Comparison of ENCODE assay signal across 14 cellular contexts in the genomic region with DNA sequence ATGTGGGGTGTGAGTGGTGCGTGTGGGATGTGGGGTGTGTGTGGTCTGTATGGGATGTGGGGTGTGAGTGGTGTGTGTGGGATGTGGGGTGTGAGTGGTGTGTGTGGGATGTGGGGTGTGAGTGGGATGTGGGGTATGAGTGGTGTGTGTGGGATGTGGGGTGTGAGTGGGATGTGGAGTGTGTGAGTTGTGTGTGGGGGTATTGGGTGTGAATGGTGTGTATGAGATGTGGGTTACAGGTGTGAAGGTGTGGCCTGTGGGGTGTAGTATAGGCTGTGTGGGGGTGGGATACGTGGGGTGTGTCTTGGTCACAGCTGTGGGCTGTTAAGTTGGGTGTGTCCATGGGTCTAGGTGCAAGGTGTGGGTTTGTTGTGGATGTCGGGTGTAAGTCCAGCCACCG.
DNase-seq lines count a peak whose midpoint lies in the region; ATAC-seq and TF ChIP-seq lines count a peak whose summit lies in the region.
"Had no signal": no experiment of that assay in that cellular context is flagged by ENCODE, and none has a peak within 500 bp of the region (broad histone marks: within the 10 kb centered on the region; RNA-seq: fewer than 3 reads in every experiment).

No MANE protein-coding gene starts in this region.

- no peaks in the 10 kb centered on the region for H3K4me1 Mint-ChIP-seq in activated naive CD4-positive, alpha-beta T cell treated with anti-CD3 and anti-CD28 coated beads, Interleukin-2, amount 10 ng/mL, durations not matched to agents 7 days and 5 days
- H3K4me1 Mint-ChIP-seq in WTC11 (peaks cover 9% of the 10 kb centered on the region), T-helper 17 cell (peaks cover 6% of the 10 kb centered on the region)
- H3K4me1 Mint-ChIP-seq: B cell had no signal

- H4K8ac ChIP-seq in mesenchymal stem cell (ENCODE audit: low read length): no peak overlapping the region

- H3K4me1 ChIP-seq in mesenchymal stem cell (ENCODE audit: control insufficient read depth, insufficient read depth, low read depth, low read length): no peaks in the 10 kb centered on the region

- no peaks in the 10 kb centered on the region for H3K36me3 ChIP-seq in mesenchymal stem cell (ENCODE audit: control insufficient read depth in 1 of 2, insufficient read depth in 2 of 2, low read depth in 1 of 2, low read length in 2 of 2)

- no peak for ATAC-seq in WTC11
- no peak for ATAC-seq in sciatic nerve
- ATAC-seq in GM19328 (IDR thresholded peaks at IDR 0.05; ENCODE audit: unreplicated experiment): no peak
- no peak for ATAC-seq in T-helper 17 cell
- ATAC-seq: GM12878 had no signal

- no peak overlapping the region for H3K27ac Mint-ChIP-seq in activated naive CD4-positive, alpha-beta T cell treated with anti-CD3 and anti-CD28 coated beads, Interleukin-2, amount 10 ng/mL, durations not matched to agents 7 days and 5 days
- no peak overlapping the region for H3K27ac Mint-ChIP-seq in WTC11
- no peak overlapping the region for H3K27ac Mint-ChIP-seq in T-helper 17 cell
- H3K27ac Mint-ChIP-seq: B cell; CD4-positive, alpha-beta T cell had no signal

- H2BK5ac ChIP-seq in mesenchymal stem cell (ENCODE audit: low read depth, low read length, poor library complexity, severe bottlenecking): no peak overlapping the region

- H3K79me1 ChIP-seq in mesenchymal stem cell (replicated peaks; ENCODE audit: low read length, poor library complexity, severe bottlenecking): no peaks in the 10 kb centered on the region

- no peak overlapping the region for H3K18ac ChIP-seq in mesenchymal stem cell (ENCODE audit: low read depth in 1 of 2, low read length in 2 of 2)

- no peak overlapping the region for H3K23ac ChIP-seq in mesenchymal stem cell (ENCODE audit: low read length in 2 of 2)

- peaks cover 6 to 73% of the 10 kb centered on the region in 2 experiments for H3K27me3 ChIP-seq in mesenchymal stem cell (ENCODE audit: control insufficient read depth in 1 of 2, insufficient read depth in 1 of 2, low read length in 2 of 2)

- no peaks in the 10 kb centered on the region for H3K9me3 Mint-ChIP-seq in activated naive CD4-positive, alpha-beta T cell treated with anti-CD3 and anti-CD28 coated beads, Interleukin-2, amount 10 ng/mL, durations not matched to agents 7 days and 5 days
- H3K9me3 Mint-ChIP-seq in WTC11: no peaks in the 10 kb centered on the region
- H3K9me3 Mint-ChIP-seq: CD4-positive, alpha-beta T cell had no signal

- H3K27me3 Mint-ChIP-seq in activated naive CD4-positive, alpha-beta T cell treated with anti-CD3 and anti-CD28 coated beads, Interleukin-2, amount 10 ng/mL, durations not matched to agents 7 days and 5 days: peaks cover 8% of the 10 kb centered on the region
- H3K27me3 Mint-ChIP-seq in WTC11 (ENCODE audit: low read depth): no peaks in the 10 kb centered on the region; the same call in 1 of the 2 replicates
- peaks cover 23% of the 10 kb centered on the region for H3K27me3 Mint-ChIP-seq in T-helper 17 cell

- 69% methylated on average over 4 of the region's 4 CpGs for WGBS in mesenchymal stem cell

- H2AFZ ChIP-seq in mesenchymal stem cell (ENCODE audit: low read depth, low read length): no peak overlapping the region

- no peak overlapping the region for H2AK5ac ChIP-seq in mesenchymal stem cell (ENCODE audit: low read length, severe bottlenecking)

- intact Hi-C loops in sciatic nerve (cut with DNase I): no loop called here

- H3K9ac ChIP-seq in mesenchymal stem cell (ENCODE audit: low read length): no peak overlapping the region

- H3K9me3 ChIP-seq in mesenchymal stem cell (ENCODE audit: control insufficient read depth, low read length): no peaks in the 10 kb centered on the region
- no peaks in the 10 kb centered on the region for H3K9me3 ChIP-seq in T-helper 17 cell (ENCODE audit: control insufficient read depth, low read length, poor library complexity, severe bottlenecking)

- H3K14ac ChIP-seq in mesenchymal stem cell (ENCODE audit: low read length in 2 of 2): no peak overlapping the region

- CTCF ChIA-PET in activated naive CD4-positive, alpha-beta T cell treated with anti-CD3 and anti-CD28 coated beads, Interleukin-2, amount 10 ng/mL, durations not matched to agents 7 days and 5 days (lab: Charles Lee): no interaction called here
- CTCF ChIA-PET in WTC11 (lab: Charles Lee): no interaction called here

- POLR2A ChIA-PET in WTC11 (lab: Charles Lee): no interaction called here

- H3K36me3 Mint-ChIP-seq in activated naive CD4-positive, alpha-beta T cell treated with anti-CD3 and anti-CD28 coated beads, Interleukin-2, amount 10 ng/mL, durations not matched to agents 7 days and 5 days: no peaks in the 10 kb centered on the region
- H3K36me3 Mint-ChIP-seq in WTC11 (no peaks in the 10 kb centered on the region), T-helper 17 cell (ENCODE audit: low read depth) (peaks cover 2% of the 10 kb centered on the region)

- no peak overlapping the region for H3K4ac ChIP-seq in mesenchymal stem cell (ENCODE audit: low read depth in 1 of 2, low read length in 2 of 2)

- no peak overlapping the region for H3K4me3 Mint-ChIP-seq in activated naive CD4-positive, alpha-beta T cell treated with anti-CD3 and anti-CD28 coated beads, Interleukin-2, amount 10 ng/mL, durations not matched to agents 7 days and 5 days
- no peak overlapping the region for H3K4me3 Mint-ChIP-seq in WTC11
- H3K4me3 Mint-ChIP-seq in T-helper 17 cell: no peak overlapping the region
- H3K4me3 Mint-ChIP-seq: B cell; CD4-positive, alpha-beta T cell had no signal

- H3K4me2 ChIP-seq in mesenchymal stem cell (ENCODE audit: low read length, poor library complexity, severe bottlenecking): peak overlapping the region; percentile 20

- H4K91ac ChIP-seq in mesenchymal stem cell (ENCODE audit: low read length): no peak overlapping the region

- H2BK120ac ChIP-seq in mesenchymal stem cell (ENCODE audit: low read depth, low read length): no peak overlapping the region

- peak; percentile 10 for DNase-seq in activated naive CD4-positive, alpha-beta T cell treated with anti-CD3 and anti-CD28 coated beads, Interleukin-2, amount 10 ng/mL, durations not matched to agents 7 days and 5 days
- DNase-seq in activated naive CD4-positive, alpha-beta T cell treated with Interleukin-2 at 50 U/mL for 16 hours: no peak
- DNase-seq in WTC11 (ENCODE audit: low spot score): peak; percentile 3
- no peak for DNase-seq in mesenchymal stem cell
- peak; percentile 6 for DNase-seq in sciatic nerve (ENCODE audit: low spot score)
- DNase-seq in NCI-H446 treated with DMSO at 0.1 percent for 48 hours (lab: John Stamatoyannopoulos, UW): no peak
- DNase-seq in T-helper 17 cell: no peak
- DNase-seq: C1 segment of cervical spinal cord, DMS79, HCEC 1CT had no signal

- H3K27ac ChIP-seq in mesenchymal stem cell (ENCODE audit: low read length, poor library complexity, severe bottlenecking): no peak overlapping the region

- no peak overlapping the region for H2BK12ac ChIP-seq in mesenchymal stem cell (ENCODE audit: low read length in 2 of 2)

- H2BK15ac ChIP-seq in mesenchymal stem cell (ENCODE audit: low read depth, poor library complexity, severe bottlenecking): no peak overlapping the region

- TF ChIP-seq CTCF in WTC11 (IDR thresholded peaks at IDR 0.05): no peak

- H3K4me3 ChIP-seq in mesenchymal stem cell (ENCODE audit: insufficient read depth in 1 of 2, low read depth in 1 of 2, low read length in 2 of 2): no peak overlapping the region
- H3K4me3 ChIP-seq: GM12878 had no signal

TF ChIP-seq in WTC11, 78 proteins besides CTCF, POLR2A, EP300 and RAD21 (continues in another document):
- no peak for TF ChIP-seq ELF4 (CRISPR knock-in tag; IDR thresholded peaks at IDR 0.05; ENCODE audit: low read depth)
- TF ChIP-seq, protein P1, sequence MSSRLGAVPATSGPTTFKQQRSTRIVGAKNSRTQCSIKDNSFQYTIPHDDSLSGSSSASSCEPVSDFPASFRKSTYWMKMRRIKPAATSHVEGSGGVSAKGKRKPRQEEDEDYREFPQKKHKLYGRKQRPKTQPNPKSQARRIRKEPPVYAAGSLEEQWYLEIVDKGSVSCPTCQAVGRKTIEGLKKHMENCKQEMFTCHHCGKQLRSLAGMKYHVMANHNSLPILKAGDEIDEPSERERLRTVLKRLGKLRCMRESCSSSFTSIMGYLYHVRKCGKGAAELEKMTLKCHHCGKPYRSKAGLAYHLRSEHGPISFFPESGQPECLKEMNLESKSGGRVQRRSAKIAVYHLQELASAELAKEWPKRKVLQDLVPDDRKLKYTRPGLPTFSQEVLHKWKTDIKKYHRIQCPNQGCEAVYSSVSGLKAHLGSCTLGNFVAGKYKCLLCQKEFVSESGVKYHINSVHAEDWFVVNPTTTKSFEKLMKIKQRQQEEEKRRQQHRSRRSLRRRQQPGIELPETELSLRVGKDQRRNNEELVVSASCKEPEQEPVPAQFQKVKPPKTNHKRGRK (CRISPR knock-in tag; IDR thresholded peaks at IDR 0.05; ENCODE audit: borderline replicate concordance): no peak
- TF ChIP-seq, protein P2, sequence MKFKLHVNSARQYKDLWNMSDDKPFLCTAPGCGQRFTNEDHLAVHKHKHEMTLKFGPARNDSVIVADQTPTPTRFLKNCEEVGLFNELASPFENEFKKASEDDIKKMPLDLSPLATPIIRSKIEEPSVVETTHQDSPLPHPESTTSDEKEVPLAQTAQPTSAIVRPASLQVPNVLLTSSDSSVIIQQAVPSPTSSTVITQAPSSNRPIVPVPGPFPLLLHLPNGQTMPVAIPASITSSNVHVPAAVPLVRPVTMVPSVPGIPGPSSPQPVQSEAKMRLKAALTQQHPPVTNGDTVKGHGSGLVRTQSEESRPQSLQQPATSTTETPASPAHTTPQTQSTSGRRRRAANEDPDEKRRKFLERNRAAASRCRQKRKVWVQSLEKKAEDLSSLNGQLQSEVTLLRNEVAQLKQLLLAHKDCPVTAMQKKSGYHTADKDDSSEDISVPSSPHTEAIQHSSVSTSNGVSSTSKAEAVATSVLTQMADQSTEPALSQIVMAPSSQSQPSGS (CRISPR knock-in tag; IDR thresholded peaks at IDR 0.05; ENCODE audit: borderline replicate concordance, low read depth): no peak
- TF ChIP-seq, protein P3, sequence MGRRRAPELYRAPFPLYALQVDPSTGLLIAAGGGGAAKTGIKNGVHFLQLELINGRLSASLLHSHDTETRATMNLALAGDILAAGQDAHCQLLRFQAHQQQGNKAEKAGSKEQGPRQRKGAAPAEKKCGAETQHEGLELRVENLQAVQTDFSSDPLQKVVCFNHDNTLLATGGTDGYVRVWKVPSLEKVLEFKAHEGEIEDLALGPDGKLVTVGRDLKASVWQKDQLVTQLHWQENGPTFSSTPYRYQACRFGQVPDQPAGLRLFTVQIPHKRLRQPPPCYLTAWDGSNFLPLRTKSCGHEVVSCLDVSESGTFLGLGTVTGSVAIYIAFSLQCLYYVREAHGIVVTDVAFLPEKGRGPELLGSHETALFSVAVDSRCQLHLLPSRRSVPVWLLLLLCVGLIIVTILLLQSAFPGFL (CRISPR knock-in tag; IDR thresholded peaks at IDR 0.05; ENCODE audit: borderline replicate concordance): no peak
- TF ChIP-seq ZNF263 (CRISPR knock-in tag; IDR thresholded peaks at IDR 0.05; ENCODE audit: low read depth): no peak
- TF ChIP-seq ATF1 (CRISPR knock-in tag; IDR thresholded peaks at IDR 0.05): no peak
- TF ChIP-seq SP1 (CRISPR knock-in tag; conservative IDR thresholded peaks at IDR 0.05): no peak
- TF ChIP-seq ZBTB21 (CRISPR knock-in tag; IDR thresholded peaks at IDR 0.05; ENCODE audit: borderline replicate concordance): no peak
- TF ChIP-seq ZNF219 (CRISPR knock-in tag; IDR thresholded peaks at IDR 0.05; ENCODE audit: borderline replicate concordance): no peak

Comparison
In these comparisons a context has a peak if more than half of its experiments do, and no peak if none do; other contexts are left out.
1. DNase-seq: peak in activated naive CD4-positive, alpha-beta T cell treated with anti-CD3 and anti-CD28 coated beads, Interleukin-2, amount 10 ng/mL, durations not matched to agents 7 days and 5 days (single experiment), WTC11 (single experiment) and sciatic nerve (single experiment); none in activated naive CD4-positive, alpha-beta T cell treated with Interleukin-2 at 50 U/mL for 16 hours (single experiment), mesenchymal stem cell (single experiment), NCI-H446 treated with DMSO at 0.1 percent for 48 hours (single experiment) and T-helper 17 cell (0 of 3).